8 cellular contexts compared by ENCODE assay signal in the genomic region with DNA sequence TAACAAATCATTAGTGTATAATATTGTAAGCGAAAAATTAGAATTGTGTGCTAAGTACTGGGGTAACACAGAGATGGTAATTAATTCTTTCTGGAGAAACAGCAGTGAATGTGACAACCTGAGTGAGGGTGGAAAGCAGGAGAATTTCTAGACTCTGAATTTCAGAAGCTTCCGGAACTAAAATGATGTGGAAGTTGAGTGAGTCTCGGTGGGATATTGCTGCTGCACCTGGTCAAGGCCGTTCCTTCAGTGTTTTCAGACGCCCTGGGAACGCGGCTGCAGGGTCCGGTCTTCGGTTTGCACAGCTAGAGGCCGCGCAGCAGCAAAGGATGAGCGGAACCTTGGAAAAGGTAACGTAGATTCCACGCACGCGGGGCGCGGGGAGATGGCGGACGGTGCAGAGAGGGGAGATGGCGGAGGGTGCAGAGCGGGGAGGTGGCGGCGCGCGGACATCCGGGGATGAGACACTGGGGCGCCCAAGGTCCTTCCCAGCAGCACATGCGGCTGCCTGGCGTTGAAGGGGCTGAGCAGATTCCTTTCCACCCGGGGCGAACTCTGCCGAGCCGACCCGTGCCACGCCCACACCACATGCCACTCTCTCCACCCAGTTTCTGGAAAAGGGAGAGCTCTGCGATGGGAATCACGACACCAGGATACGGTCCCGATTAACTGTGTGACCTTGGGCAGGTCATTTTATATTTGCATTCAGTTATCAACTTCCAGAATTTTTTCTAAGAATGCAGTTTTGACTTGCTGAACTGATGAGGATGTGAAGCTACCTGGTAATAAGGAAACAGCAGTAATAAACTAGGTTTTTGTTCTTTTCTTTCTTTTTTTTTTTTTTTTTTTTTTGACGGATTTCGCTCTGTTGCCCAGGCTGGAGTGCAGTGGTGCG. TPM values are rescaled to one million over a fixed set of nuclear protein-coding genes. Genes with fewer than 3 reads are reported as not detected.
DNase-seq lines count a peak whose midpoint lies in the region; ATAC-seq and TF ChIP-seq lines count a peak whose summit lies in the region.

A gene (plus strand): TSS at position 232 of the 895 bp plus-strand sequence. CDS start 98 bp downstream, at position 330.

- no peaks in the 10 kb centered on the region for H3K27me3 Mint-ChIP-seq in activated T-cell treated with anti-CD3 and anti-CD28 coated beads, Interleukin-2, amount 50 U/mL, for 24 hours

- H3K4me1 ChIP-seq in PC-9 (replicated peaks; ENCODE audit: insufficient read depth) (peaks cover 36% of the 10 kb centered on the region), esophagus muscularis mucosa (peaks cover 11 to 22% (median 18%) of the 10 kb centered on the region in 4 donors), muscle layer of duodenum (ENCODE audit: control insufficient read depth in 1 of 2, insufficient read depth in 2 of 2, low read length in 2 of 2) (peaks cover 6 to 12% of the 10 kb centered on the region in 2 donors)

- peak; percentile 94 for ATAC-seq in GM21576 (IDR thresholded peaks at IDR 0.05; ENCODE audit: unreplicated experiment)

- H3K9me2 ChIP-seq in PC-9 (ENCODE audit: insufficient read depth): 0 out of 2 replicates have a peak, but pooled peaks cover 3% of the 10 kb centered on the region

- H3K4me1 Mint-ChIP-seq in activated T-cell treated with anti-CD3 and anti-CD28 coated beads, Interleukin-2, amount 50 U/mL, for 24 hours (ENCODE audit: low read depth): peaks cover 25% of the 10 kb centered on the region

- H3K27me3 ChIP-seq in PC-9 (ENCODE audit: insufficient read depth, low read depth) (no peaks in the 10 kb centered on the region), esophagus muscularis mucosa (no peaks in the 10 kb centered on the region), muscle layer of duodenum (ENCODE audit: low read depth, low read length) (no peaks in the 10 kb centered on the region)

- H3K9me3 Mint-ChIP-seq in activated T-cell treated with anti-CD3 and anti-CD28 coated beads, Interleukin-2, amount 50 U/mL, for 24 hours: no peaks in the 10 kb centered on the region

- DNase-seq in DMS 273 treated with DMSO at 0.1 percent for 48 hours (lab: John Stamatoyannopoulos, UW) (peak; percentile 89), PC-9 (peak; percentile 88 to 93), esophagus muscularis mucosa (ENCODE audit: extremely low spot score) (peak; percentile 97)
- DNase-seq in Jurkat, Clone E6-1 (ENCODE audit: low read depth, low spot score): peak; percentile 88
- DNase-seq in activated T-cell treated with anti-CD3 and anti-CD28 coated beads, Interleukin-2, amount 50 U/mL, for 24 hours: peak; percentile 93
- peak; percentile 74 to 89 for DNase-seq in stimulated activated CD8-positive, alpha-beta memory T cell treated with anti-CD3 and anti-CD28 coated beads, Interleukin-7, amount 100 ng/mL, for 4 hours (ENCODE audit: low read depth in 2 of 2)

- peak within 1 kb of the TSS; percentile 99 for H3K27ac Mint-ChIP-seq in activated T-cell treated with anti-CD3 and anti-CD28 coated beads, Interleukin-2, amount 50 U/mL, for 24 hours

- peak within 1 kb of the TSS; percentile 99 for H3K4me3 Mint-ChIP-seq in activated T-cell treated with anti-CD3 and anti-CD28 coated beads, Interleukin-2, amount 50 U/mL, for 24 hours

- intact Hi-C loops in PC-9 (cut with micrococcal nuclease; ENCODE audit: unreplicated experiment) (loop anchor here (1.0 kb wide), 1 partner anchor 9 kb away; no protein-coding TSS in a partner anchor), esophagus muscularis mucosa (cut with DNase I) (loop anchor here (5.0 kb wide), 1 partner anchor 89 kb away; a partner anchor contains a TSS)

- TF ChIP-seq CTCF in PC-9 (conservative IDR thresholded peaks at IDR 0.05) (no peak), esophagus muscularis mucosa (IDR thresholded peaks at IDR 0.05) (peak in 1 of 3 experiments; percentile 26)

- no peak for TF ChIP-seq POLR2A in esophagus muscularis mucosa (IDR thresholded peaks at IDR 0.05; ENCODE audit: low read depth)

- 5% methylated on average over 38 of the region's 43 CpGs for WGBS in esophagus muscularis mucosa

- no peaks in the 10 kb centered on the region for H4K20me1 ChIP-seq in PC-9 (ENCODE audit: insufficient read depth)

- peak within 1 kb of the TSS; percentile 93 for H2AFZ ChIP-seq in PC-9

- no TSS peak for BruUV-seq in PC-9 (replicated peaks; lab: Mats Ljungman, UMichigan)

- peaks cover 29% of the 10 kb centered on the region for H3K36me3 Mint-ChIP-seq in activated T-cell treated with anti-CD3 and anti-CD28 coated beads, Interleukin-2, amount 50 U/mL, for 24 hours (ENCODE audit: low read depth)

- peaks cover 39% of the 10 kb centered on the region for H3K79me2 ChIP-seq in PC-9 (ENCODE audit: low read depth)

- POLR2A ChIA-PET in PC-9 (lab: Charles Lee; ENCODE audit: unreplicated experiment): interaction anchor here (0.6 to 1.2 kb wide), 5 partner anchors 8 to 347 kb away, joined by 3 to 23 read pairs (median 7); a partner anchor contains a TSS

- CTCF ChIA-PET in PC-9 (lab: Charles Lee): interaction anchor here (0.6 kb wide), 2 partner anchors 16 to 72 kb away, joined by 3 read pairs; no protein-coding TSS in a partner anchor

- H3K4me2 ChIP-seq in PC-9: peak within 1 kb of the TSS; percentile 91

- TF ChIP-seq EP300 in esophagus muscularis mucosa (IDR thresholded peaks at IDR 0.05): no peak

- peak within 1 kb of the TSS; percentile 87 for H3K4me3 ChIP-seq in Jurkat, Clone E6-1 (ENCODE audit: low read length)
- H3K4me3 ChIP-seq in PC-9 (peak within 1 kb of the TSS; percentile 78), esophagus muscularis mucosa (peak within 1 kb of the TSS; percentile 67 to 97 (median 72)), muscle layer of duodenum (ENCODE audit: low read depth in 1 of 2, low read length in 2 of 2) (peak within 1 kb of the TSS; percentile 81 to 87)

- peaks cover 44% of the 10 kb centered on the region; the same call in 1 of the 2 replicates for H3F3A ChIP-seq in PC-9 (ENCODE audit: insufficient read depth, low read depth)

- H3K36me3 ChIP-seq in PC-9 (ENCODE audit: low read depth) (peaks cover 10% of the 10 kb centered on the region; the same call in 1 of the 2 replicates), esophagus muscularis mucosa (peaks cover 0 to 8% (median 0%) of the 10 kb centered on the region in 4 donors), muscle layer of duodenum (ENCODE audit: control insufficient read depth in 1 of 2, insufficient read depth in 2 of 2, low read length in 2 of 2) (no peaks in the 10 kb centered on the region)

- H3K27ac ChIP-seq in PC-9: peak within 1 kb of the TSS; percentile 92
- peak within 1 kb of the TSS; percentile 72 to 90 (median 88) for H3K27ac ChIP-seq in esophagus muscularis mucosa (replicated peaks in 1 of 4)
- H3K27ac ChIP-seq in muscle layer of duodenum (ENCODE audit: low read length): peak within 1 kb of the TSS; percentile 89

- no peaks in the 10 kb centered on the region for H3K9me3 ChIP-seq in PC-9 (ENCODE audit: insufficient read depth, low read depth)
- H3K9me3 ChIP-seq in esophagus muscularis mucosa: no peaks in the 10 kb centered on the region
- H3K9me3 ChIP-seq in muscle layer of duodenum (ENCODE audit: control insufficient read depth in 1 of 2, low read length in 2 of 2): no peaks in the 10 kb centered on the region

RNA-seq across cellular contexts. Expression of the gene that starts here (rescaled TPM):
- polyA plus RNA-seq in Jurkat, Clone E6-1 (2012; ENCODE audit: insufficient read depth, insufficient read length): 58.9 TPM
- 58.7 and 64.5 TPM in 2 replicates for total RNA-seq in PC-9 (2021)
- 10 to 100 TPM in 3 of 4 donors, 1 to 10 TPM in 1; 8.9 to 18.4 (median 11.5) TPM for total RNA-seq in esophagus muscularis mucosa

Comparison
In these comparisons a context has a peak if more than half of its experiments do, and no peak if none do; other contexts are left out.
1. Peak in every context shown above with its lines: DNase-seq, ATAC-seq, H3K4me3 ChIP-seq and H3K27ac ChIP-seq.